Comparison of ENCODE assay signal across 2 cellular contexts in genomic region chr11:118092907-118093571, GRCh38.
TF ChIP-seq lines count a peak whose summit lies in the region.

No MANE protein-coding gene starts in this region.

TF ChIP-seq in IMR-90, 13 proteins besides CTCF, POLR2A, EP300 and RAD21:
- TF ChIP-seq CEBPB (IDR thresholded peaks at IDR 0.05; ENCODE audit: low read depth, low read length) (no peak), FOS (IDR thresholded peaks at IDR 0.05; ENCODE audit: low read depth, low read length) (no peak), MXI1 (IDR thresholded peaks at IDR 0.05; ENCODE audit: borderline replicate concordance, low read depth, low read length) (no peak)
TF ChIP-seq in IMR-90: peak in this region for 0.

TF ChIP-seq in GM12878, 131 proteins besides CTCF, POLR2A, EP300 and RAD21:
- TF ChIP-seq NR2F1 (conservative IDR thresholded peaks at IDR 0.05), result 0 out of 2 replicates have a peak, but pooled peaks have one; percentile 27
- TF ChIP-seq TCF7 (IDR thresholded peaks at IDR 0.05; ENCODE audit: borderline replicate concordance), result no peak
